8 cellular contexts compared by ENCODE assay signal in the genomic region with DNA sequence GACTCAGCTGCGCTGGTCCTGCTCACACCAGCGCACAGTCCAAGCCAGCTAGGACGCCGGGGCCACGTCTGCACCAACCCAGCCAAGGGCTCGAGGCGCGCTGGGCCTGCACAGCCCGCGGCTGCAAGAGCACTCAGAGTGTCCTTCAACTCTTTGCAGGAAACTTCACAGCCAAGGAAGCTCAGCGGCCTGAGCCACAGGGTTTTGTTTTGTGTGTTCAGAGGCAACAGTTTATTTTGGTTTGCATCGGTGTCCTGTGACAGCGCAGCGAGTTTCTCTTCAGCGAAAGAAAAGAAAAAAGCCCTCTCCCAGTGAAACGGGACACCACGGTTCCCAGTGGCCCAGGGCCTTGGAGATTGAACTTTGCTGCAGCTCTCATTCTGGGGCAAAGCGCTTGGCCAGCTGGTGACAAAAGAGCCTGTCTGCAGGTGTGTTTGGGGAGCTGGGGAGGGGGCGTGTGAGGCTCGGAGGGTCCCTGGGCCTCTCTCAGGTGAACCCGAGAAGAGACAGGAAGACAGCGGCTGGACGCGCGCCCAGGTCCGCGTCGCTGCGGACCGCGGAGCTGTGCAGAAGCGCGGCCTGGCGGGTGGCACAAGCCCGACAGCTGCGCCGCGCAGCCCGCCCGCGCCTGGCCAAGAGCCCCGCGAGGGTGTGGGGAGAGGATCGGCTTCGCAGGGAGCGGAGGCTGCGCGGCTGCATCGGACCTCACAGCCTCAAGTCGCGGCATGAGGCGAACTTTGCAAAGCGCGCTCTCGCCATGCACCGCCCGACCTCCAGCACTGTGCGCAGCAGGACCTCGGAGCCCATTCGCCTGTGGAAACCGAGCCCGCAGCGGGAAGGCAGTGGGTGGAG. TPM values are rescaled to one million over a fixed set of nuclear protein-coding genes. Genes with fewer than 3 reads are reported as not detected.
DNase-seq lines count a peak whose midpoint lies in the region; ATAC-seq and TF ChIP-seq lines count a peak whose summit lies in the region.

No MANE protein-coding gene starts in this region.

- no peaks in the 10 kb centered on the region for H3K36me3 Mint-ChIP-seq in glutamatergic neuron (ENCODE audit: unreplicated experiment)
- H3K36me3 Mint-ChIP-seq in activated T-helper 17 cell treated with anti-CD3 and anti-CD28 coated beads, Interleukin-2, amount 50 U/mL, for 72 hours (ENCODE audit: low read depth): no peaks in the 10 kb centered on the region

- H3K9me3 Mint-ChIP-seq in glutamatergic neuron (ENCODE audit: unreplicated experiment): peaks cover 3% of the 10 kb centered on the region
- H3K9me3 Mint-ChIP-seq in activated T-helper 17 cell treated with anti-CD3 and anti-CD28 coated beads, Interleukin-2, amount 50 U/mL, for 72 hours: no peaks in the 10 kb centered on the region

- intact Hi-C loops in ovary (cut with DNase I): loop anchor here in 1 of 4 donors (5.0 kb wide), 1 partner anchor 692 kb away; no protein-coding TSS in a partner anchor

- H3K27me3 ChIP-seq in ovary: no peaks in the 10 kb centered on the region

- peak overlapping the region in 1 of 2 donors; percentile 46 for H3K27ac ChIP-seq in ovary

- TF ChIP-seq CTCF in glutamatergic neuron (IDR thresholded peaks at IDR 0.05; ENCODE audit: partially characterized antibody, unreplicated experiment) (no peak), ovary (IDR thresholded peaks at IDR 0.05) (no peak)

- no peak for TF ChIP-seq POLR2A in ovary (IDR thresholded peaks at IDR 0.05)

- no peaks in the 10 kb centered on the region for H3K36me3 ChIP-seq in ovary

- no peak for ATAC-seq in GM19452 (IDR thresholded peaks at IDR 0.05; ENCODE audit: unreplicated experiment)
- no peak for ATAC-seq in activated T-helper 17 cell treated with anti-CD3 and anti-CD28 coated beads, Interleukin-2, amount 50 U/mL, for 72 hours (replicated peaks)

- 1 to 3% (median 2%) methylated on average over 48 to 63 of the region's 63 CpGs for WGBS in ovary, 3 donors

- peaks cover 12% of the 10 kb centered on the region for H3K27me3 Mint-ChIP-seq in glutamatergic neuron (ENCODE audit: unreplicated experiment)
- H3K27me3 Mint-ChIP-seq in activated T-helper 17 cell treated with anti-CD3 and anti-CD28 coated beads, Interleukin-2, amount 50 U/mL, for 72 hours: peaks cover 18% of the 10 kb centered on the region

- no peaks in the 10 kb centered on the region for H3K9me3 ChIP-seq in ovary

- H3K27ac Mint-ChIP-seq in glutamatergic neuron (ENCODE audit: unreplicated experiment): no peak overlapping the region
- no peak overlapping the region for H3K27ac Mint-ChIP-seq in activated T-helper 17 cell treated with anti-CD3 and anti-CD28 coated beads, Interleukin-2, amount 50 U/mL, for 72 hours

- peak overlapping the region; percentile 82 for H3K4me3 Mint-ChIP-seq in glutamatergic neuron (ENCODE audit: unreplicated experiment)
- no peak overlapping the region for H3K4me3 Mint-ChIP-seq in activated T-helper 17 cell treated with anti-CD3 and anti-CD28 coated beads, Interleukin-2, amount 50 U/mL, for 72 hours

- H3K4me1 ChIP-seq in ovary (ENCODE audit: insufficient read depth): peaks cover 6% of the 10 kb centered on the region

- peak overlapping the region; percentile 69 for H3K4me3 ChIP-seq in ovary

- no peak for TF ChIP-seq EP300 in ovary (IDR thresholded peaks at IDR 0.05)

- peaks cover 5% of the 10 kb centered on the region for H3K4me1 Mint-ChIP-seq in glutamatergic neuron (ENCODE audit: low read depth, unreplicated experiment)
- no peaks in the 10 kb centered on the region for H3K4me1 Mint-ChIP-seq in activated T-helper 17 cell treated with anti-CD3 and anti-CD28 coated beads, Interleukin-2, amount 50 U/mL, for 72 hours

- DNase-seq in AG20443 (ENCODE audit: low spot score): peak; percentile 76
- peak; percentile 45 for DNase-seq in RPMI7951 (ENCODE audit: low read depth)
- DNase-seq in glutamatergic neuron: peak; percentile 55
- DNase-seq in ovary: peak in 4 of 5 donors; percentile 39 to 60 (median 51)
- DNase-seq in midbrain (lab: John Stamatoyannopoulos, UW): no peak
- no peak for DNase-seq in middle frontal gyrus (ENCODE audit: extremely low spot score, low spot score)

RNA-seq across cellular contexts. Expression of a gene that starts 0.9 kb away (rescaled TPM):
- 29.0 and 30.3 TPM in 2 replicates for total RNA-seq in RPMI7951 (2014; rRNA removed; shearing (Covaris generic))
- total RNA-seq in glutamatergic neuron (ENCODE audit: unreplicated experiment): 2.2 TPM
- 100 to 1,000 TPM in 4 of 7 donors, 10 to 100 TPM in 3; 14.2 to 160 (median 103) TPM for total RNA-seq in ovary
- 100 to 1,000 TPM; 143 to 341 TPM for polyA plus RNA-seq in ovary
- total RNA-seq in activated T-helper 17 cell treated with anti-CD3 and anti-CD28 coated beads, Interleukin-2, amount 50 U/mL, for 72 hours: under 1 TPM in 1 of 2 donors, not detected in 1; 0.35 TPM

Comparison
In these comparisons a context has a peak if more than half of its experiments do, and no peak if none do; other contexts are left out.
1. DNase-seq: peak in AG20443 (single experiment), RPMI7951 (single experiment), glutamatergic neuron (single experiment) and ovary (4 of 5); none in midbrain (single experiment) and middle frontal gyrus (single experiment).